1 cellular context compared by ENCODE assay signal in the genomic region with DNA sequence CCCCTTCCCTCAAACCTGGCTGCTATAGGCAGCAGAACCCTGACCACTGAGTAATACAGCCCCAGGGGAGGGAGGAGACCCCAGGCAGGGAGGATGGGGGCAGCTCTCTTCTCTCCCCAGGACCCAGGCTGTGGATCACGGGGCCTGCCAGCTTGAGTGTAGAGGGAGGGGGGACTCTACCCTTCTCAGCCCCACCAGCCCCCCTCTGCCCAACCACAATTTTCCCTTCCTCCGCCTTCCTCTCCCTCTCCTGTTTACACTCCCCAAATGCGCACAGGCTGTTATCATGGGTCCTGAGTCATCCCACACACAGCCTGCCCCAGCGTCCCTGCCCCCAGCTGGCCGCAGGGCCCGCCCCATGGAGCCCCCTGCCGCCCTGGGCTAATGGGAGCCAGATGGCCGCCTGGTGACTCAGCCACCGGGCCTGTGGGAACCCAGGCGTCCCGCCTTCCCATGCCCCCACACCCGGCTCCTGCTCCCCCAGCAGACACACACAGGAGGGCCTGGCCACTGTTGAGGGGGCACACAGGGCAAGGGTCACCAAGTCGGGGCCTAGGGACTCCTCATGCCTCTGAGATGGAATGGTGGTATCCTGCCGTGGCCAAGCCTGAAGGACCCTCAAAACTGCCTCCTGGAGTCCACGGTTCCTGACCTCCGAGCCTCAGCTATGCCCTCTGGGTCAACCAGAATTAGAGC.
TF ChIP-seq lines count a peak whose summit lies in the region.

No MANE protein-coding gene starts in this region.

TF ChIP-seq in HepG2, 621 proteins besides CTCF, POLR2A, EP300 and RAD21 (continued from another document and continues in another):
- TF ChIP-seq, protein P1, sequence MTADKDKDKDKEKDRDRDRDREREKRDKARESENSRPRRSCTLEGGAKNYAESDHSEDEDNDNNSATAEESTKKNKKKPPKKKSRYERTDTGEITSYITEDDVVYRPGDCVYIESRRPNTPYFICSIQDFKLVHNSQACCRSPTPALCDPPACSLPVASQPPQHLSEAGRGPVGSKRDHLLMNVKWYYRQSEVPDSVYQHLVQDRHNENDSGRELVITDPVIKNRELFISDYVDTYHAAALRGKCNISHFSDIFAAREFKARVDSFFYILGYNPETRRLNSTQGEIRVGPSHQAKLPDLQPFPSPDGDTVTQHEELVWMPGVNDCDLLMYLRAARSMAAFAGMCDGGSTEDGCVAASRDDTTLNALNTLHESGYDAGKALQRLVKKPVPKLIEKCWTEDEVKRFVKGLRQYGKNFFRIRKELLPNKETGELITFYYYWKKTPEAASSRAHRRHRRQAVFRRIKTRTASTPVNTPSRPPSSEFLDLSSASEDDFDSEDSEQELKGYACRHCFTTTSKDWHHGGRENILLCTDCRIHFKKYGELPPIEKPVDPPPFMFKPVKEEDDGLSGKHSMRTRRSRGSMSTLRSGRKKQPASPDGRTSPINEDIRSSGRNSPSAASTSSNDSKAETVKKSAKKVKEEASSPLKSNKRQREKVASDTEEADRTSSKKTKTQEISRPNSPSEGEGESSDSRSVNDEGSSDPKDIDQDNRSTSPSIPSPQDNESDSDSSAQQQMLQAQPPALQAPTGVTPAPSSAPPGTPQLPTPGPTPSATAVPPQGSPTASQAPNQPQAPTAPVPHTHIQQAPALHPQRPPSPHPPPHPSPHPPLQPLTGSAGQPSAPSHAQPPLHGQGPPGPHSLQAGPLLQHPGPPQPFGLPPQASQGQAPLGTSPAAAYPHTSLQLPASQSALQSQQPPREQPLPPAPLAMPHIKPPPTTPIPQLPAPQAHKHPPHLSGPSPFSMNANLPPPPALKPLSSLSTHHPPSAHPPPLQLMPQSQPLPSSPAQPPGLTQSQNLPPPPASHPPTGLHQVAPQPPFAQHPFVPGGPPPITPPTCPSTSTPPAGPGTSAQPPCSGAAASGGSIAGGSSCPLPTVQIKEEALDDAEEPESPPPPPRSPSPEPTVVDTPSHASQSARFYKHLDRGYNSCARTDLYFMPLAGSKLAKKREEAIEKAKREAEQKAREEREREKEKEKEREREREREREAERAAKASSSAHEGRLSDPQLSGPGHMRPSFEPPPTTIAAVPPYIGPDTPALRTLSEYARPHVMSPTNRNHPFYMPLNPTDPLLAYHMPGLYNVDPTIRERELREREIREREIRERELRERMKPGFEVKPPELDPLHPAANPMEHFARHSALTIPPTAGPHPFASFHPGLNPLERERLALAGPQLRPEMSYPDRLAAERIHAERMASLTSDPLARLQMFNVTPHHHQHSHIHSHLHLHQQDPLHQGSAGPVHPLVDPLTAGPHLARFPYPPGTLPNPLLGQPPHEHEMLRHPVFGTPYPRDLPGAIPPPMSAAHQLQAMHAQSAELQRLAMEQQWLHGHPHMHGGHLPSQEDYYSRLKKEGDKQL (CRISPR knock-in tag; IDR thresholded peaks at IDR 0.05; ENCODE audit: low read depth), result peak; percentile 25; the same call in 1 of the 2 replicates
- TF ChIP-seq HDAC1 (CRISPR knock-in tag; IDR thresholded peaks at IDR 0.05) (no peak; the same call in 1 of the 2 replicates), ZNF598 (CRISPR knock-in tag; IDR thresholded peaks at IDR 0.05; ENCODE audit: borderline replicate concordance) (no peak), SOX13 (IDR thresholded peaks at IDR 0.05) (no peak), SOX13 (CRISPR knock-in tag; conservative IDR thresholded peaks at IDR 0.05 in 1 of 2, IDR thresholded peaks at IDR 0.05 in 1 of 2) (no peak; a peak in 1 of 4 replicates), SSRP1 (CRISPR knock-in tag; IDR thresholded peaks at IDR 0.05) (no peak), MLX (CRISPR knock-in tag; IDR thresholded peaks at IDR 0.05) (peak; percentile 22; the same call in 1 of the 2 replicates), NFRKB (IDR thresholded peaks at IDR 0.05) (no peak), ZNF317 (CRISPR knock-in tag; IDR thresholded peaks at IDR 0.05) (no peak), JUND (CRISPR knock-in tag; IDR thresholded peaks at IDR 0.05) (peak; percentile 84), ZNF564 (CRISPR knock-in tag; IDR thresholded peaks at IDR 0.05) (0 out of 2 replicates have a peak, but pooled peaks have one; percentile 48), ZNF263 (CRISPR knock-in tag; IDR thresholded peaks at IDR 0.05) (peak; percentile 63), ZNF577 (CRISPR knock-in tag; IDR thresholded peaks at IDR 0.05; ENCODE audit: borderline replicate concordance, low read depth) (no peak), KAT2B (IDR thresholded peaks at IDR 0.05; ENCODE audit: borderline replicate concordance, low read depth, low read length) (no peak), ZNF607 (CRISPR knock-in tag; IDR thresholded peaks at IDR 0.05; ENCODE audit: borderline replicate concordance) (no peak), STAG1 (CRISPR knock-in tag; IDR thresholded peaks at IDR 0.05) (no peak), HNF4G (IDR thresholded peaks at IDR 0.05; ENCODE audit: borderline replicate concordance, low read depth, low read length) (no peak), HNF4G (CRISPR knock-in tag; IDR thresholded peaks at IDR 0.05; ENCODE audit: borderline replicate concordance, low read depth) (peak; percentile 57; the same call in 1 of the 2 replicates), ZNF264 (CRISPR knock-in tag; IDR thresholded peaks at IDR 0.05) (no peak), PAWR (CRISPR knock-in tag; IDR thresholded peaks at IDR 0.05; ENCODE audit: borderline replicate concordance) (no peak), RARA (CRISPR knock-in tag; IDR thresholded peaks at IDR 0.05) (peak; percentile 63), ARNTL (CRISPR knock-in tag; IDR thresholded peaks at IDR 0.05) (no peak), EEA1 (CRISPR knock-in tag; IDR thresholded peaks at IDR 0.05; ENCODE audit: borderline replicate concordance) (no peak), RXRA (CRISPR knock-in tag; IDR thresholded peaks at IDR 0.05) (peak; percentile 12; the same call in 1 of the 2 replicates), HDAC2 (CRISPR knock-in tag; IDR thresholded peaks at IDR 0.05) (no peak), FOSL2 (CRISPR knock-in tag; IDR thresholded peaks at IDR 0.05) (peak; percentile 97), JUNB (CRISPR knock-in tag; IDR thresholded peaks at IDR 0.05; ENCODE audit: borderline replicate concordance) (peak; percentile 59; the same call in 1 of the 2 replicates), CHCHD3 (CRISPR knock-in tag; IDR thresholded peaks at IDR 0.05) (no peak), CBX5 (CRISPR knock-in tag; IDR thresholded peaks at IDR 0.05; ENCODE audit: borderline replicate concordance) (0 out of 2 replicates have a peak, but pooled peaks have one; percentile 16), TBX3 (IDR thresholded peaks at IDR 0.05; ENCODE audit: borderline replicate concordance) (no peak), NR2F6 (IDR thresholded peaks at IDR 0.05) (no peak), NR2F6 (CRISPR knock-in tag; IDR thresholded peaks at IDR 0.05) (peak; percentile 76), GTF3A (CRISPR knock-in tag; conservative IDR thresholded peaks at IDR 0.05) (no peak), TCF12 (IDR thresholded peaks at IDR 0.05) (no peak), TCF12 (CRISPR knock-in tag; IDR thresholded peaks at IDR 0.05) (no peak), ATM (IDR thresholded peaks at IDR 0.05; ENCODE audit: borderline replicate concordance) (no peak), TBX2 (CRISPR knock-in tag; IDR thresholded peaks at IDR 0.05; ENCODE audit: borderline replicate concordance) (peak; percentile 19; the same call in 1 of the 2 replicates)
- TF ChIP-seq, protein P2, sequence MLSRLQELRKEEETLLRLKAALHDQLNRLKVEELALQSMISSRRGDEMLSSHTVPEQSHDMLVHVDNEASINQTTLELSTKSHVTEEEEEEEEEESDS (CRISPR knock-in tag; IDR thresholded peaks at IDR 0.05; ENCODE audit: borderline replicate concordance), result no peak
- TF ChIP-seq, protein P3, sequence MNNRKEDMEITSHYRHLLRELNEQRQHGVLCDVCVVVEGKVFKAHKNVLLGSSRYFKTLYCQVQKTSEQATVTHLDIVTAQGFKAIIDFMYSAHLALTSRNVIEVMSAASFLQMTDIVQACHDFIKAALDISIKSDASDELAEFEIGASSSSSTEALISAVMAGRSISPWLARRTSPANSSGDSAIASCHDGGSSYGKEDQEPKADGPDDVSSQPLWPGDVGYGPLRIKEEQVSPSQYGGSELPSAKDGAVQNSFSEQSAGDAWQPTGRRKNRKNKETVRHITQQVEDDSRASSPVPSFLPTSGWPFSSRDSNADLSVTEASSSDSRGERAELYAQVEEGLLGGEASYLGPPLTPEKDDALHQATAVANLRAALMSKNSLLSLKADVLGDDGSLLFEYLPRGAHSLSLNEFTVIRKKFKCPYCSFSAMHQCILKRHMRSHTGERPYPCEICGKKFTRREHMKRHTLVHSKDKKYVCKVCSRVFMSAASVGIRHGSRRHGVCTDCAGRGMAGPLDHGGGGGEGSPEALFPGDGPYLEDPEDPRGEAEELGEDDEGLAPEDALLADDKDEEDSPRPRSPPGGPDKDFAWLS (CRISPR knock-in tag; IDR thresholded peaks at IDR 0.05; ENCODE audit: borderline replicate concordance), result peak; percentile 90; the same call in 1 of the 2 replicates
- TF ChIP-seq, protein P4, sequence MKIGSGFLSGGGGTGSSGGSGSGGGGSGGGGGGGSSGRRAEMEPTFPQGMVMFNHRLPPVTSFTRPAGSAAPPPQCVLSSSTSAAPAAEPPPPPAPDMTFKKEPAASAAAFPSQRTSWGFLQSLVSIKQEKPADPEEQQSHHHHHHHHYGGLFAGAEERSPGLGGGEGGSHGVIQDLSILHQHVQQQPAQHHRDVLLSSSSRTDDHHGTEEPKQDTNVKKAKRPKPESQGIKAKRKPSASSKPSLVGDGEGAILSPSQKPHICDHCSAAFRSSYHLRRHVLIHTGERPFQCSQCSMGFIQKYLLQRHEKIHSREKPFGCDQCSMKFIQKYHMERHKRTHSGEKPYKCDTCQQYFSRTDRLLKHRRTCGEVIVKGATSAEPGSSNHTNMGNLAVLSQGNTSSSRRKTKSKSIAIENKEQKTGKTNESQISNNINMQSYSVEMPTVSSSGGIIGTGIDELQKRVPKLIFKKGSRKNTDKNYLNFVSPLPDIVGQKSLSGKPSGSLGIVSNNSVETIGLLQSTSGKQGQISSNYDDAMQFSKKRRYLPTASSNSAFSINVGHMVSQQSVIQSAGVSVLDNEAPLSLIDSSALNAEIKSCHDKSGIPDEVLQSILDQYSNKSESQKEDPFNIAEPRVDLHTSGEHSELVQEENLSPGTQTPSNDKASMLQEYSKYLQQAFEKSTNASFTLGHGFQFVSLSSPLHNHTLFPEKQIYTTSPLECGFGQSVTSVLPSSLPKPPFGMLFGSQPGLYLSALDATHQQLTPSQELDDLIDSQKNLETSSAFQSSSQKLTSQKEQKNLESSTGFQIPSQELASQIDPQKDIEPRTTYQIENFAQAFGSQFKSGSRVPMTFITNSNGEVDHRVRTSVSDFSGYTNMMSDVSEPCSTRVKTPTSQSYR (CRISPR knock-in tag; IDR thresholded peaks at IDR 0.05; ENCODE audit: borderline replicate concordance), result peak; percentile 82; the same call in 1 of the 2 replicates
- TF ChIP-seq, protein P5, sequence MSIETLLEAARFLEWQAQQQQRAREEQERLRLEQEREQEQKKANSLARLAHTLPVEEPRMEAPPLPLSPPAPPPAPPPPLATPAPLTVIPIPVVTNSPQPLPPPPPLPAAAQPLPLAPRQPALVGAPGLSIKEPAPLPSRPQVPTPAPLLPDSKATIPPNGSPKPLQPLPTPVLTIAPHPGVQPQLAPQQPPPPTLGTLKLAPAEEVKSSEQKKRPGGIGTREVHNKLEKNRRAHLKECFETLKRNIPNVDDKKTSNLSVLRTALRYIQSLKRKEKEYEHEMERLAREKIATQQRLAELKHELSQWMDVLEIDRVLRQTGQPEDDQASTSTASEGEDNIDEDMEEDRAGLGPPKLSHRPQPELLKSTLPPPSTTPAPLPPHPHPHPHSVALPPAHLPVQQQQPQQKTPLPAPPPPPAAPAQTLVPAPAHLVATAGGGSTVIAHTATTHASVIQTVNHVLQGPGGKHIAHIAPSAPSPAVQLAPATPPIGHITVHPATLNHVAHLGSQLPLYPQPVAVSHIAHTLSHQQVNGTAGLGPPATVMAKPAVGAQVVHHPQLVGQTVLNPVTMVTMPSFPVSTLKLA (IDR thresholded peaks at IDR 0.05), result peak; percentile 26; the same call in 1 of the 2 replicates
- TF ChIP-seq, protein P6, sequence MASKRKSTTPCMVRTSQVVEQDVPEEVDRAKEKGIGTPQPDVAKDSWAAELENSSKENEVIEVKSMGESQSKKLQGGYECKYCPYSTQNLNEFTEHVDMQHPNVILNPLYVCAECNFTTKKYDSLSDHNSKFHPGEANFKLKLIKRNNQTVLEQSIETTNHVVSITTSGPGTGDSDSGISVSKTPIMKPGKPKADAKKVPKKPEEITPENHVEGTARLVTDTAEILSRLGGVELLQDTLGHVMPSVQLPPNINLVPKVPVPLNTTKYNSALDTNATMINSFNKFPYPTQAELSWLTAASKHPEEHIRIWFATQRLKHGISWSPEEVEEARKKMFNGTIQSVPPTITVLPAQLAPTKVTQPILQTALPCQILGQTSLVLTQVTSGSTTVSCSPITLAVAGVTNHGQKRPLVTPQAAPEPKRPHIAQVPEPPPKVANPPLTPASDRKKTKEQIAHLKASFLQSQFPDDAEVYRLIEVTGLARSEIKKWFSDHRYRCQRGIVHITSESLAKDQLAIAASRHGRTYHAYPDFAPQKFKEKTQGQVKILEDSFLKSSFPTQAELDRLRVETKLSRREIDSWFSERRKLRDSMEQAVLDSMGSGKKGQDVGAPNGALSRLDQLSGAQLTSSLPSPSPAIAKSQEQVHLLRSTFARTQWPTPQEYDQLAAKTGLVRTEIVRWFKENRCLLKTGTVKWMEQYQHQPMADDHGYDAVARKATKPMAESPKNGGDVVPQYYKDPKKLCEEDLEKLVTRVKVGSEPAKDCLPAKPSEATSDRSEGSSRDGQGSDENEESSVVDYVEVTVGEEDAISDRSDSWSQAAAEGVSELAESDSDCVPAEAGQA (IDR thresholded peaks at IDR 0.05; ENCODE audit: low read depth), result no peak
- TF ChIP-seq, protein P6 (CRISPR knock-in tag; IDR thresholded peaks at IDR 0.05; ENCODE audit: borderline replicate concordance), result no peak
